ENCODE assay signal across 21 cellular contexts in genomic region chr14:102450206-102451063, GRCh38. TPM values are rescaled to one million over a fixed set of nuclear protein-coding genes. Genes with fewer than 3 reads are reported as not detected.
DNase-seq lines count a peak whose midpoint lies in the region; ATAC-seq and TF ChIP-seq lines count a peak whose summit lies in the region.
"Had no signal": no experiment of that assay in that cellular context is flagged by ENCODE, and none has a peak within 500 bp of the region (broad histone marks: within the 10 kb centered on the region; RNA-seq: fewer than 3 reads in every experiment).

No MANE protein-coding gene starts in this region.

- no peak overlapping the region for H2AFZ ChIP-seq in osteoblast (ENCODE audit: low read length)

- H3K4me3 ChIP-seq in H7 (ENCODE audit: insufficient read depth, low read depth, low read length) (no peak overlapping the region), osteoblast (ENCODE audit: insufficient read depth, low read length) (no peak overlapping the region), transverse colon (no peak overlapping the region)
- H3K4me3 ChIP-seq: A549, GM12878, MG63 had no signal

- ATAC-seq in left ventricle myocardium superior: peak; percentile 74
- no peak for ATAC-seq in HG02571 (IDR thresholded peaks at IDR 0.05; ENCODE audit: unreplicated experiment)
- ATAC-seq: A549, GM12878, Panc1 had no signal

- TF ChIP-seq EP300 in transverse colon (IDR thresholded peaks at IDR 0.05; ENCODE audit: low read depth): no peak

- H3K27ac ChIP-seq in caudate nucleus (ENCODE audit: low read depth, low read length): peak overlapping the region; percentile 80
- H3K27ac ChIP-seq in osteoblast (ENCODE audit: low read depth, low read length): no peak overlapping the region
- no peak overlapping the region for H3K27ac ChIP-seq in transverse colon
- H3K27ac ChIP-seq: A549 had no signal

- H3K4me3 Mint-ChIP-seq in glutamatergic neuron (ENCODE audit: unreplicated experiment): no peak overlapping the region

- 83 to 91% methylated on average over 7 to 17 of the region's 17 CpGs for WGBS in transverse colon (ENCODE audit: low coverage in 1 of 2), 2 donors

- no peaks in the 10 kb centered on the region for H3K79me2 ChIP-seq in osteoblast (ENCODE audit: insufficient read depth, low read length)

- intact Hi-C loops in left ventricle myocardium superior (cut with micrococcal nuclease) (no loop called here), transverse colon (cut with DNase I; ENCODE audit: low total_unique reads) (no loop called here)

- H3K27me3 Mint-ChIP-seq in glutamatergic neuron (ENCODE audit: unreplicated experiment): no peaks in the 10 kb centered on the region

- TF ChIP-seq POLR2A in transverse colon (IDR thresholded peaks at IDR 0.05): no peak

- H3K4me1 ChIP-seq in osteoblast (ENCODE audit: insufficient read depth, low read length) (no peaks in the 10 kb centered on the region), transverse colon (no peaks in the 10 kb centered on the region)
- H3K4me1 ChIP-seq: A549 had no signal

- in situ Hi-C loops in transverse colon (cut with MboI; ENCODE audit: low pct_ligation_motif_present in 1 of 4, low pct_unique_long_range_greater_than_20kb in 1 of 4, low sequenced_read_pairs in 3 of 4): no loop called here

- no peaks in the 10 kb centered on the region for H3K36me3 Mint-ChIP-seq in glutamatergic neuron (ENCODE audit: unreplicated experiment)

- H3K9me3 ChIP-seq in osteoblast (ENCODE audit: low read depth, low read length) (no peaks in the 10 kb centered on the region), transverse colon (no peaks in the 10 kb centered on the region)
- H3K9me3 ChIP-seq: A549, MG63 had no signal

- no peaks in the 10 kb centered on the region for H3K27me3 ChIP-seq in H7 (ENCODE audit: control insufficient read depth, insufficient read depth, low read length)
- H3K27me3 ChIP-seq in osteoblast (ENCODE audit: insufficient read depth, low read length): no peaks in the 10 kb centered on the region
- no peaks in the 10 kb centered on the region for H3K27me3 ChIP-seq in transverse colon
- H3K27me3 ChIP-seq: MG63 had no signal

- H3K27ac Mint-ChIP-seq in glutamatergic neuron (ENCODE audit: unreplicated experiment): no peak overlapping the region

- H3K9me3 Mint-ChIP-seq in glutamatergic neuron (ENCODE audit: unreplicated experiment): peaks cover 1% of the 10 kb centered on the region

- no peaks in the 10 kb centered on the region for H4K20me1 ChIP-seq in osteoblast (ENCODE audit: insufficient read depth, low read length)

- DNase-seq in H7: peak; percentile 12
- DNase-seq in caudate nucleus (lab: John Stamatoyannopoulos, UW): no peak
- DNase-seq in left ventricle myocardium superior: no peak
- peak; percentile 67 for DNase-seq in osteoblast (ENCODE audit: insufficient read length, low spot score, missing footprints)
- no peak for DNase-seq in transverse colon
- DNase-seq in glutamatergic neuron: no peak
- DNase-seq in iPS-NIHi11 (ENCODE audit: low spot score): no peak
- DNase-seq: DND-41, GOT3, IMR-90, Karpas-422, MG63, NCI-H1092, NCI-H146, NCI-H2081, NCI-H510A treated with DMSO at 0.1 percent for 48 hours, SHP77 treated with DMSO at 0.1 percent for 48 hours had no signal

- H3K36me3 ChIP-seq in H7 (replicated peaks; ENCODE audit: control insufficient read depth, insufficient read depth, low read length) (peaks cover 10% of the 10 kb centered on the region), osteoblast (ENCODE audit: insufficient read depth, low read length) (peaks cover 64% of the 10 kb centered on the region), transverse colon (peaks cover 0 to 25% (median 7%) of the 10 kb centered on the region in 4 donors)
- H3K36me3 ChIP-seq: MG63 had no signal

- TF ChIP-seq CTCF in osteoblast (IDR thresholded peaks at IDR 0.05; ENCODE audit: extremely low read depth, low read depth, low read length): no peak
- no peak for TF ChIP-seq CTCF in transverse colon (IDR thresholded peaks at IDR 0.05)
- TF ChIP-seq CTCF in glutamatergic neuron (IDR thresholded peaks at IDR 0.05; ENCODE audit: partially characterized antibody, unreplicated experiment): no peak

- no peaks in the 10 kb centered on the region for H3K4me1 Mint-ChIP-seq in glutamatergic neuron (ENCODE audit: low read depth, unreplicated experiment)

- H3K4me2 ChIP-seq in osteoblast (ENCODE audit: insufficient read depth, low read length): no peak overlapping the region
- H3K4me2 ChIP-seq: A549 had no signal

RNA-seq across cellular contexts. Expression of gene ANKRD9, which starts 59.1 kb away (rescaled TPM):
- total RNA-seq in H7 (2014; rRNA removed; shearing (Covaris generic)): 52.0 and 55.7 TPM in 2 replicates
- total RNA-seq in left ventricle myocardium superior (167 TPM), osteoblast (13.6 and 15.6 TPM in 2 replicates), transverse colon (100 to 1,000 TPM; 171 to 504 (median 319) TPM), glutamatergic neuron (ENCODE audit: unreplicated experiment) (3.5 TPM)

Comparison
In these comparisons a context has a peak if more than half of its experiments do, and no peak if none do; other contexts are left out.
1. DNase-seq: peak in H7 (single experiment) and osteoblast (single experiment); none in caudate nucleus (0 of 61), left ventricle myocardium superior (single experiment), transverse colon (single experiment), glutamatergic neuron (single experiment) and iPS-NIHi11 (single experiment).